In genomic region chr6:167073679-167074274, GRCh38 we compare ENCODE assay signal across 24 cellular contexts. TPM values are rescaled to one million over a fixed set of nuclear protein-coding genes. Genes with fewer than 3 reads are reported as not detected.
"Had no signal": no experiment of that assay in that cellular context is flagged by ENCODE, and none has a peak within 500 bp of the region (broad histone marks: within the 10 kb centered on the region; RNA-seq: fewer than 3 reads in every experiment).

No MANE protein-coding gene starts in this region.

- H3K27me3 Mint-ChIP-seq: activated CD8-positive, alpha-beta T cell treated with anti-CD3 and anti-CD28 coated beads for 36 hours; stimulated activated memory B cell treated with anti-CD40 and anti-IgM and Interleukin-4, amounts not matched to agents 10 μg/mL and 1 μg/mL and 100 μg/mL, for 72 hours had no signal

- H3K4me3 Mint-ChIP-seq: activated CD8-positive, alpha-beta T cell treated with anti-CD3 and anti-CD28 coated beads for 36 hours; activated T-cell treated with anti-CD3 and anti-CD28 coated beads, Interleukin-2, amount 50 U/mL, for 4 hours; nephron; stimulated activated memory B cell treated with anti-CD40 and anti-IgM and Interleukin-4, amounts not matched to agents 10 μg/mL and 1 μg/mL and 100 μg/mL, for 72 hours had no signal

- H3K4me3 ChIP-seq: body of pancreas, coronary artery, esophagus muscularis mucosa, tibial artery, uterus had no signal

- H3K4me1 ChIP-seq: body of pancreas, esophagus muscularis mucosa, tibial artery, uterus had no signal

- H3K9me3 ChIP-seq: body of pancreas, uterus had no signal

- DNase-seq: activated CD4-positive, alpha-beta T cell treated with anti-CD3 and anti-CD28 coated beads for 48 hours; activated CD8-positive, alpha-beta T cell treated with anti-CD3 and anti-CD28 coated beads for 36 hours; activated effector memory CD4-positive, alpha-beta T cell treated with anti-CD3 and anti-CD28 coated beads, Interleukin-2, amount 50 U/mL, for 16 hours; activated T-cell treated with anti-CD3 and anti-CD28 coated beads, Interleukin-2, amount 50 U/mL, for 4 hours; amniotic stem cell; body of pancreas; central memory CD4-positive, alpha-beta T cell; hypothalamus; kidney; left ventricle myocardium superior; mesendoderm; nucleus accumbens; posterior cingulate gyrus; retina; stimulated activated CD4-positive, alpha-beta T cell treated with anti-CD3 and anti-CD28 coated beads, Interleukin-2, amount 100 ng/mL, for 48 hours; T-helper 9 cell; tibial artery; uterus had no signal

- ATAC-seq: activated CD8-positive, alpha-beta T cell treated with anti-CD3 and anti-CD28 coated beads for 36 hours; activated naive CD4-positive, alpha-beta T cell treated with anti-CD3 and anti-CD28 coated beads, Interleukin-2, amount 50 U/mL, for 72 hours; activated T-cell treated with anti-CD3 and anti-CD28 coated beads, Interleukin-2, amount 50 U/mL, for 4 hours; body of pancreas; left ventricle myocardium superior; stimulated activated memory B cell treated with anti-CD40 and anti-IgM and Interleukin-4, amounts not matched to agents 10 μg/mL and 1 μg/mL and 100 μg/mL, for 72 hours had no signal

- H3K27me3 ChIP-seq: body of pancreas, esophagus muscularis mucosa, tibial artery, uterus had no signal

- H3K27ac Mint-ChIP-seq: activated CD8-positive, alpha-beta T cell treated with anti-CD3 and anti-CD28 coated beads for 36 hours; activated naive CD4-positive, alpha-beta T cell treated with anti-CD3 and anti-CD28 coated beads, Interleukin-2, amount 50 U/mL, for 72 hours; nephron; stimulated activated memory B cell treated with anti-CD40 and anti-IgM and Interleukin-4, amounts not matched to agents 10 μg/mL and 1 μg/mL and 100 μg/mL, for 72 hours had no signal

- H3K27ac ChIP-seq: body of pancreas, coronary artery, esophagus muscularis mucosa, tibial artery, uterus had no signal

- H3K36me3 ChIP-seq: esophagus muscularis mucosa, tibial artery, uterus had no signal

RNA-seq across cellular contexts. Expression of gene CCR6, which starts 49.1 kb away (rescaled TPM):
- total RNA-seq: activated naive CD4-positive, alpha-beta T cell treated with anti-CD3 and anti-CD28 coated beads, Interleukin-2, amount 50 U/mL, for 72 hours; body of pancreas; esophagus muscularis mucosa; glomerular endothelial cell; left ventricle myocardium superior; uterus had no signal
